11 cellular contexts compared by ENCODE assay signal in the genomic region with DNA sequence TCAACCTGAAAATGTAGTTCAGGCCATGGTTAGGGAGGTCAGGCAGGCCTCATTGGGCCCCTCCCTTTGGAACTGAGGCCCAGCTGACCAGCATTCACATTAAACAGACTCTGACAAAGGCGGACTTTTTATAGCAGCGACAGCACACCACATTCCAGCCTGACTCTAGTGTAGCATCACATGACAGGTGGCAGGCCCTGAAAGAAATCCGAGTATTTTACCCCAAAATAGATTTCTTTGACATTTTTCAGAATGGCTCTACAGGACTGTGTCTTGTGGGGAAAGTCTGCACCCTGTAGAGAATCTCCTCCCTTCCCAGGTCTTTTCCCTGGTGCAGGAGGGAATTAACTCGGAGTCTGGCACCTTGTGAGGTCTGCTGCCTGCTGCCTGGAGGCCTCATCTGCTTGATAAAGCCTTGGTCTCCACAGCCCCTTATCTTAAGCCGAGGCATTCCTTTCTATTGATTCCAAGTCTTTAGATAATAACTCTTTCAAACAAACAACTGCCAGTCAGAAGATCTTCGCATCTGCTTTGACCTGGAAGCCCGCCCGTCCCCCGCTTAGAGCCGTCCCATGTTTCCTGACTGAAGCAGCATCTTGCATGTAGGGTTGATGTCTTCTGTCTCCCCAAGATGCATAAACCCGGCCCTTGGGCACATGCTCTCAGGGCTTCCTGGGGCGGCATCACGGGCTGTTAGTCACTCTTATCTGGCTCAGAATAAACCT. TPM values are rescaled to one million over a fixed set of nuclear protein-coding genes. Genes with fewer than 3 reads are reported as not detected.
DNase-seq lines count a peak whose midpoint lies in the region; TF ChIP-seq lines count a peak whose summit lies in the region.
"Had no signal": no experiment of that assay in that cellular context is flagged by ENCODE, and none has a peak within 500 bp of the region (broad histone marks: within the 10 kb centered on the region; RNA-seq: fewer than 3 reads in every experiment).

No MANE protein-coding gene starts in this region.

- in situ Hi-C loops in HAP-1 (cut with MboI; ENCODE audit: low sequenced_read_pairs): no loop called here

- H3K27me3 Mint-ChIP-seq in chondrocyte (ENCODE audit: low read depth): no peaks in the 10 kb centered on the region
- H3K27me3 Mint-ChIP-seq: activated T-cell treated with anti-CD3 and anti-CD28 coated beads, Interleukin-2, amount 50 U/mL, for 24 hours had no signal

- peak overlapping the region; percentile 12 for H3K27ac Mint-ChIP-seq in chondrocyte (ENCODE audit: unreplicated experiment)
- H3K27ac Mint-ChIP-seq: activated T-cell treated with anti-CD3 and anti-CD28 coated beads, Interleukin-2, amount 50 U/mL, for 24 hours had no signal

- H3K36me3 Mint-ChIP-seq in chondrocyte (ENCODE audit: low read depth): peaks cover 4% of the 10 kb centered on the region

- H3K4me3 ChIP-seq in HAP-1 (no peak overlapping the region), iPS-15b (ENCODE audit: low read depth, low read length) (no peak overlapping the region)

- H3K27me3 ChIP-seq in HAP-1 (ENCODE audit: low read depth) (no peaks in the 10 kb centered on the region), iPS-15b (ENCODE audit: control insufficient read depth, insufficient read depth, low read length) (no peaks in the 10 kb centered on the region)

- H3K36me3 ChIP-seq in HAP-1 (replicated peaks) (no peaks in the 10 kb centered on the region; the same call in 1 of the 2 replicates), iPS-15b (ENCODE audit: control insufficient read depth, insufficient read depth, low read length) (peaks cover 4% of the 10 kb centered on the region)

- H3K4me1 ChIP-seq in HAP-1: peaks cover 11% of the 10 kb centered on the region
- H3K4me1 ChIP-seq in iPS-15b (ENCODE audit: control insufficient read depth, insufficient read depth, low read length): peaks cover 7% of the 10 kb centered on the region

- no peak for TF ChIP-seq CTCF in chondrocyte (IDR thresholded peaks at IDR 0.05)

- peak overlapping the region; percentile 26 for H3K9ac ChIP-seq in iPS-15b (ENCODE audit: low read depth, low read length)

- no peaks in the 10 kb centered on the region for H3K9me3 ChIP-seq in HAP-1
- H3K9me3 ChIP-seq in iPS-15b (ENCODE audit: control insufficient read depth, insufficient read depth, low read length): no peaks in the 10 kb centered on the region

- H3K4me3 Mint-ChIP-seq in chondrocyte (ENCODE audit: unreplicated experiment): no peak overlapping the region
- H3K4me3 Mint-ChIP-seq: activated T-cell treated with anti-CD3 and anti-CD28 coated beads, Interleukin-2, amount 50 U/mL, for 24 hours had no signal

- H3K4me1 Mint-ChIP-seq in chondrocyte (ENCODE audit: low read depth): peaks cover 3% of the 10 kb centered on the region

- DNase-seq in HAP-1 (ENCODE audit: low spot score in 2 of 2) (peak; percentile 35 to 56), chondrocyte (ENCODE audit: low spot score) (no peak), pons (ENCODE audit: low spot score) (peak; percentile 87), GM19238 (ENCODE audit: insufficient read length, low spot score) (no peak), HK-2 (ENCODE audit: unreplicated experiment) (no peak), SKM-1 (lab: John Stamatoyannopoulos, UW; ENCODE audit: unreplicated experiment) (no peak), NCI-H524 (lab: John Stamatoyannopoulos, UW) (no peak)
- DNase-seq: activated CD4-positive, alpha-beta T cell treated with anti-CD3 and anti-CD28 coated beads for 1 hour; activated T-cell treated with anti-CD3 and anti-CD28 coated beads, Interleukin-2, amount 50 U/mL, for 24 hours; NCI-H1694 had no signal

- no peaks in the 10 kb centered on the region for H3K9me3 Mint-ChIP-seq in chondrocyte (ENCODE audit: low read depth)
- H3K9me3 Mint-ChIP-seq: activated T-cell treated with anti-CD3 and anti-CD28 coated beads, Interleukin-2, amount 50 U/mL, for 24 hours had no signal

RNA-seq across cellular contexts. Expression of a gene that starts 44.0 kb away (rescaled TPM):
- 28.8 to 32.0 TPM (median 29.7 TPM) in 3 replicates for total RNA-seq in chondrocyte

RNA-seq across cellular contexts. Expression of a gene that starts 58.1 kb away (rescaled TPM):
- 41.9 to 52.4 TPM (median 45.1 TPM) in 3 replicates for total RNA-seq in chondrocyte

Comparison
In these comparisons a context has a peak if more than half of its experiments do, and no peak if none do; other contexts are left out.
1. DNase-seq: peak in HAP-1 (2 of 2) and pons (single experiment); none in chondrocyte (single experiment), GM19238 (single experiment), HK-2 (single experiment), SKM-1 (single experiment) and NCI-H524 (0 of 2).